ENCODE assay signal across 18 cellular contexts in the genomic region with DNA sequence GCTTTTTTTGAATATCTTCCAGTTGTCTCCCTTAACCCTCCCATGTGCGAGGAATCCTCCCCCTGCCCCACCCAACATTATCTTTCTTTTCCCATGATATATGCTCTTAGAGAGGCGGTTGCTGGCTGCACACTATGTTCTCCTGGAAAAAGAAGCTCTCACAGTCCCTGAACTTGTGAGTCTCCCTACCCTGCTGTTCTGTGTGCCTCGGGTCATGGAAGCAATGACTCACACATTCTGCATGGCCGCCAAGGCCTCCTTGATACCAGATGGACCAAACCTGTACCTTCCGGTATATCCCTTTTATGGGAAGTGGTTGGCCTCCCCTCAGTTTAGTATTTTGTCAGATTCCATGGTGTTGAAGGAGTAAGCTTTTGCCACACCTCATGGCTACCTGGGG.
A peak's percentile ranks its signal among the peaks of the same experiment; 100 is the strongest.
DNase-seq lines count a peak whose midpoint lies in the region; ATAC-seq and TF ChIP-seq lines count a peak whose summit lies in the region.
"Had no signal": no experiment of that assay in that cellular context is flagged by ENCODE, and none has a peak within 500 bp of the region (broad histone marks: within the 10 kb centered on the region; RNA-seq: fewer than 3 reads in every experiment).

No MANE protein-coding gene starts in this region.

- TF ChIP-seq CTCF in right atrium auricular region (IDR thresholded peaks at IDR 0.05) = no peak
- no peak for TF ChIP-seq CTCF in brain microvascular endothelial cell (IDR thresholded peaks at IDR 0.05; ENCODE audit: low read depth, low read length, missing control alignments)

- H3K27me3 ChIP-seq in right atrium auricular region (no peaks in the 10 kb centered on the region), brain microvascular endothelial cell (replicated peaks) (no peaks in the 10 kb centered on the region), right cardiac atrium (ENCODE audit: control insufficient read depth, insufficient read depth) (no peaks in the 10 kb centered on the region), aorta (ENCODE audit: control insufficient read depth in 1 of 2, insufficient read depth in 2 of 2, low read length in 1 of 2) (no peaks in the 10 kb centered on the region)
- no peaks in the 10 kb centered on the region for H3K27me3 ChIP-seq in effector memory CD4-positive, alpha-beta T cell (replicated peaks; ENCODE audit: control insufficient read depth, insufficient read depth, low read length, poor library complexity, severe bottlenecking)

- no peaks in the 10 kb centered on the region for H3K36me3 ChIP-seq in right atrium auricular region
- H3K36me3 ChIP-seq in brain microvascular endothelial cell (replicated peaks) = no peaks in the 10 kb centered on the region
- no peaks in the 10 kb centered on the region for H3K36me3 ChIP-seq in aorta (ENCODE audit: control insufficient read depth in 1 of 2, insufficient read depth in 2 of 2, low read length in 1 of 2)
- H3K36me3 ChIP-seq in effector memory CD4-positive, alpha-beta T cell (ENCODE audit: control insufficient read depth, insufficient read depth, low read length) = no peaks in the 10 kb centered on the region
- H3K36me3 ChIP-seq: prostate gland had no signal

- H3K27ac ChIP-seq in right atrium auricular region = no peak overlapping the region
- H3K27ac ChIP-seq in brain microvascular endothelial cell = no peak overlapping the region
- H3K27ac ChIP-seq in right cardiac atrium (ENCODE audit: low read length) = no peak overlapping the region
- no peak overlapping the region for H3K27ac ChIP-seq in aorta (ENCODE audit: low read depth in 1 of 2, low read length in 2 of 2)
- H3K27ac ChIP-seq in effector memory CD4-positive, alpha-beta T cell (ENCODE audit: insufficient read depth, low read length, poor library complexity, severe bottlenecking) = no peak overlapping the region
- H3K27ac ChIP-seq: prostate gland had no signal

- WGBS in right cardiac atrium = 58% methylated on average over 5 of the region's 5 CpGs
- 85 to 93% methylated on average over 5 of the region's 5 CpGs for WGBS in aorta, 2 donors

- in situ Hi-C loops in brain microvascular endothelial cell (cut with HindIII; ENCODE audit: low pct_ligation_motif_present, low sequenced_read_pairs) = no loop called here

- intact Hi-C loops in Right ventricle myocardium superior (cut with DNase I) (no loop called here), right cardiac atrium (cut with DNase I) (no loop called here), aorta (cut with DNase I) (no loop called here)

- DNase-seq in Right ventricle myocardium superior = peak; percentile 44
- DNase-seq in right atrium auricular region (ENCODE audit: low spot score) = no peak
- peak; percentile 16 for DNase-seq in brain microvascular endothelial cell
- peak in 2 of 3 donors; percentile 34 to 63 for DNase-seq in right cardiac atrium
- no peak for DNase-seq in aorta
- DNase-seq in effector memory CD4-positive, alpha-beta T cell = no peak
- DNase-seq in epidermal melanocyte (ENCODE audit: insufficient read length, low spot score) = no peak
- no peak for DNase-seq in SIG-M5 (lab: John Stamatoyannopoulos, UW)
- DNase-seq: activated CD4-positive, alpha-beta T cell treated with anti-CD3 and anti-CD28 coated beads, Interleukin-2, amount 50 U/mL, for 1 hour; activated T-cell treated with anti-CD3 and anti-CD28 coated beads, Interleukin-2, amount 50 U/mL, for 24 hours; CD8-positive, alpha-beta T cell; H9; naive thymus-derived CD4-positive, alpha-beta T cell; NCI-H1105; stimulated activated naive CD4-positive, alpha-beta T cell treated with Interleukin-2 at 50 U/mL for 16 hours had no signal

- H3K4me1 ChIP-seq in right atrium auricular region (no peaks in the 10 kb centered on the region), right cardiac atrium (ENCODE audit: control insufficient read depth, insufficient read depth, low read length) (no peaks in the 10 kb centered on the region), aorta (ENCODE audit: control insufficient read depth in 1 of 2, insufficient read depth in 2 of 2, low read length in 2 of 2) (no peaks in the 10 kb centered on the region)
- H3K4me1 ChIP-seq in effector memory CD4-positive, alpha-beta T cell (ENCODE audit: control insufficient read depth, insufficient read depth, low read length, poor library complexity, severe bottlenecking) = no peaks in the 10 kb centered on the region
- H3K4me1 ChIP-seq: prostate gland had no signal

- H3K9me3 ChIP-seq in right atrium auricular region = no peaks in the 10 kb centered on the region
- H3K9me3 ChIP-seq in right cardiac atrium (ENCODE audit: control insufficient read depth, low read length) = no peaks in the 10 kb centered on the region
- no peaks in the 10 kb centered on the region for H3K9me3 ChIP-seq in aorta (ENCODE audit: control insufficient read depth, low read length)
- no peaks in the 10 kb centered on the region for H3K9me3 ChIP-seq in effector memory CD4-positive, alpha-beta T cell (ENCODE audit: control insufficient read depth, low read length)
- H3K9me3 ChIP-seq: prostate gland had no signal

- peak; percentile 27 for ATAC-seq in Right ventricle myocardium superior (ENCODE audit: poor library complexity)
- ATAC-seq in right cardiac atrium = peak; percentile 65 to 94
- peak; percentile 19 for ATAC-seq in aorta (ENCODE audit: low FRiP score)
- ATAC-seq: CD8-positive, alpha-beta T cell; GM12878; K562; naive thymus-derived CD4-positive, alpha-beta T cell had no signal

- H3K4me3 ChIP-seq in right atrium auricular region (no peak overlapping the region), brain microvascular endothelial cell (ENCODE audit: low read depth, low read length) (no peak overlapping the region), right cardiac atrium (ENCODE audit: low read length) (no peak overlapping the region), aorta (ENCODE audit: low read length in 2 of 2) (no peak overlapping the region)
- no peak overlapping the region for H3K4me3 ChIP-seq in effector memory CD4-positive, alpha-beta T cell (ENCODE audit: insufficient read depth, low read depth, low read length, poor library complexity, severe bottlenecking)
- H3K4me3 ChIP-seq: GM12878, K562, prostate gland had no signal

Comparison
In these comparisons a context has a peak if more than half of its experiments do, and no peak if none do; other contexts are left out.
1. DNase-seq: peak in Right ventricle myocardium superior (single experiment), brain microvascular endothelial cell (single experiment) and right cardiac atrium (2 of 3); none in right atrium auricular region (single experiment), aorta (0 of 2), effector memory CD4-positive, alpha-beta T cell (0 of 3), epidermal melanocyte (single experiment) and SIG-M5 (single experiment).
2. ATAC-seq: peak in every context shown above with its lines; median percentile 80 in right cardiac atrium; 27 in Right ventricle myocardium superior; 19 in aorta.